25 cellular contexts compared by ENCODE assay signal in genomic region chr2:71896385-71897144, GRCh38.
DNase-seq lines count a peak whose midpoint lies in the region; ATAC-seq and TF ChIP-seq lines count a peak whose summit lies in the region.
"Had no signal": no experiment of that assay in that cellular context is flagged by ENCODE, and none has a peak within 500 bp of the region (broad histone marks: within the 10 kb centered on the region; RNA-seq: fewer than 3 reads in every experiment).

No MANE protein-coding gene starts in this region.

- H3K36me3 ChIP-seq in right atrium auricular region = no peaks in the 10 kb centered on the region
- H3K36me3 ChIP-seq: ascending aorta, BE2C, neutrophil, suprapubic skin had no signal

- H3K4me3 ChIP-seq in right atrium auricular region (no peak overlapping the region), right cardiac atrium (ENCODE audit: low read length) (no peak overlapping the region)
- H3K4me3 ChIP-seq: ascending aorta, dorsolateral prefrontal cortex, GM12878, smooth muscle cell, suprapubic skin had no signal

- no peaks in the 10 kb centered on the region for H3K9me3 Mint-ChIP-seq in natural killer cell
- H3K9me3 Mint-ChIP-seq: activated T-helper 17 cell treated with anti-CD3 and anti-CD28 coated beads, Interleukin-2, amount 50 U/mL, for 72 hours had no signal

- H3K9me3 ChIP-seq in right atrium auricular region (no peaks in the 10 kb centered on the region), right cardiac atrium (ENCODE audit: control insufficient read depth, low read length) (no peaks in the 10 kb centered on the region)
- H3K9me3 ChIP-seq: ascending aorta, BE2C, neutrophil, SK-N-SH, suprapubic skin had no signal

- H3K27ac Mint-ChIP-seq in natural killer cell = no peak overlapping the region
- H3K27ac Mint-ChIP-seq: activated naive CD8-positive, alpha-beta T cell; activated T-helper 17 cell treated with anti-CD3 and anti-CD28 coated beads, Interleukin-2, amount 50 U/mL, for 72 hours; IgD-negative memory B cell; stimulated activated effector memory CD8-positive, alpha-beta T cell treated with anti-CD3 and anti-CD28 coated beads, Interleukin-12 subunit alpha, Interleukin-12 subunit beta, amount 100 ng/mL, for 72 hours; T-helper 17 cell had no signal

- peaks cover 0 to 5% of the 10 kb centered on the region in 2 donors for H3K27me3 Mint-ChIP-seq in natural killer cell (ENCODE audit: low read depth in 2 of 2)
- H3K27me3 Mint-ChIP-seq: IgD-negative memory B cell had no signal

- H3K27me3 ChIP-seq in right atrium auricular region (no peaks in the 10 kb centered on the region), right cardiac atrium (ENCODE audit: control insufficient read depth, insufficient read depth) (no peaks in the 10 kb centered on the region)
- H3K27me3 ChIP-seq: ascending aorta, BE2C, dorsolateral prefrontal cortex had no signal

- peak; percentile 23 for DNase-seq in right atrium auricular region (ENCODE audit: low spot score)
- no peak for DNase-seq in right cardiac atrium
- peak; percentile 81 for DNase-seq in NCI-H524 treated with DMSO at 0.1 percent for 48 hours (lab: John Stamatoyannopoulos, UW)
- peak; percentile 37 for DNase-seq in islet precursor cell
- DNase-seq in amygdala (lab: John Stamatoyannopoulos, UW) = no peak
- no peak for DNase-seq in natural killer cell
- no peak for DNase-seq in left ventricle myocardium superior
- no peak for DNase-seq in midbrain (lab: John Stamatoyannopoulos, UW)
- DNase-seq: activated CD4-positive, alpha-beta T cell treated with anti-CD3 and anti-CD28 coated beads for 4 hours; BE2C; kidney; NCI-H526; SK-N-SH; T-helper 17 cell had no signal

- H3K4me3 Mint-ChIP-seq in natural killer cell = no peak overlapping the region
- H3K4me3 Mint-ChIP-seq: activated naive CD8-positive, alpha-beta T cell; activated T-helper 17 cell treated with anti-CD3 and anti-CD28 coated beads, Interleukin-2, amount 50 U/mL, for 72 hours; IgD-negative memory B cell; stimulated activated effector memory CD8-positive, alpha-beta T cell treated with anti-CD3 and anti-CD28 coated beads, Interleukin-12 subunit alpha, Interleukin-12 subunit beta, amount 100 ng/mL, for 72 hours; T-helper 17 cell had no signal

- TF ChIP-seq CTCF in right atrium auricular region (IDR thresholded peaks at IDR 0.05) (no peak), natural killer cell (IDR thresholded peaks at IDR 0.05) (no peak)

- no peaks in the 10 kb centered on the region for H3K36me3 Mint-ChIP-seq in natural killer cell
- H3K36me3 Mint-ChIP-seq: activated naive CD8-positive, alpha-beta T cell; IgD-negative memory B cell; stimulated activated effector memory CD8-positive, alpha-beta T cell treated with anti-CD3 and anti-CD28 coated beads, Interleukin-12 subunit alpha, Interleukin-12 subunit beta, amount 100 ng/mL, for 72 hours had no signal

- no peak for ATAC-seq in right cardiac atrium
- no peak for ATAC-seq in natural killer cell
- no peak for ATAC-seq in left ventricle myocardium superior
- ATAC-seq: activated T-helper 17 cell treated with anti-CD3 and anti-CD28 coated beads, Interleukin-2, amount 50 U/mL, for 72 hours; GM12878; HCT116; stimulated activated effector memory CD8-positive, alpha-beta T cell treated with anti-CD3 and anti-CD28 coated beads, Interleukin-12 subunit alpha, Interleukin-12 subunit beta, amount 100 ng/mL, for 72 hours; T-helper 17 cell had no signal

- H3K27ac ChIP-seq in right atrium auricular region (no peak overlapping the region), right cardiac atrium (ENCODE audit: low read length) (no peak overlapping the region)
- H3K27ac ChIP-seq: ascending aorta, neutrophil, suprapubic skin had no signal

- H3K4me1 Mint-ChIP-seq in natural killer cell = no peaks in the 10 kb centered on the region
- H3K4me1 Mint-ChIP-seq: activated T-helper 17 cell treated with anti-CD3 and anti-CD28 coated beads, Interleukin-2, amount 50 U/mL, for 72 hours; IgD-negative memory B cell; stimulated activated effector memory CD8-positive, alpha-beta T cell treated with anti-CD3 and anti-CD28 coated beads, Interleukin-12 subunit alpha, Interleukin-12 subunit beta, amount 100 ng/mL, for 72 hours; T-helper 17 cell had no signal

- WGBS in right cardiac atrium = 79% methylated on average over 9 of the region's 9 CpGs

- intact Hi-C loops in right cardiac atrium (cut with DNase I) = no loop called here
- intact Hi-C loops in natural killer cell (cut with micrococcal nuclease) = no loop called here
- intact Hi-C loops in left ventricle myocardium superior (cut with micrococcal nuclease) = no loop called here

- H3K4me1 ChIP-seq in right atrium auricular region (no peaks in the 10 kb centered on the region), right cardiac atrium (ENCODE audit: control insufficient read depth, insufficient read depth, low read length) (no peaks in the 10 kb centered on the region)
- H3K4me1 ChIP-seq: ascending aorta, BE2C, suprapubic skin had no signal

Comparison
In these comparisons a context has a peak if more than half of its experiments do, and no peak if none do; other contexts are left out.
1. DNase-seq: peak in right atrium auricular region (single experiment), NCI-H524 treated with DMSO at 0.1 percent for 48 hours (single experiment) and islet precursor cell (single experiment); none in right cardiac atrium (0 of 3), amygdala (0 of 56), natural killer cell (single experiment), left ventricle myocardium superior (single experiment) and midbrain (single experiment).